In the genomic region with DNA sequence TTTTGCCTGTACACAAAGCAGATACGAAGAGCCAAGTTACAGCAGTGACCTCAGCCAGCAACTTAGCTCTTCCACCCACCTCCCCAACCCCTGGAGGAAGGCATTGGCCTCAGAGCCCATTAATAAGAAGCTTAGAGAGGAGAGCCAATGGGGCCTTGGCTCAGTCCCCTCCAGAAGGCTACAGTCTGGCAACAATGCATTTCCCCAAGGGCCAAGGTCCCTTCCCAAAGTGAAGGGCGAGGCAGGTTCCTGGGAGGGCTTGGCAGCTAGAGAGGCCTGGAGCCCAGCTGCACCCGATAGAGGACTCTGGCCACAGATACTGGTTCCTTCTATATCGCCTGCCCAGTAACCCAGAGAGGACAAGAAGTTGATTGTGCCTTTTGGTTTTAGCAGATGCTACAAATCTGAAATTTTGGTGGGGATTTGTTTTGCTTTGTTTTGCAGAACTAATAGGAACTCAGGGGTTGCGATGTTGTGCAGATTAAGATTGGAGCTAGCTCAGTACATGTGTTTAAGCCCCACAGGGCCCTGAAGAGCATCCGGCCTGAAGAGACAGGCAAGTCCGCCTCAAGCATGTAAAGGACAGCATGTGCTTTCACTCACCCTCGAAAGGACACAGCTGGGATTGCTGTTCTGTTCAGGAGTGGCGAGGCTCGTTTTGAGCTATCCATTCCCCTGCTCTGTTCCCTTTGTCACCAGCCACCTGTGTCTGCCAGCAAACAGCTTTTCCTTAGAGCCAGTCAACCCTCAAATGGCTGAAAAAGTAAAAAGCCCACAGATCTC, we compare ENCODE assay signal across 1 cellular context.
TF ChIP-seq lines count a peak whose summit lies in the region.

No MANE protein-coding gene starts in this region.

TF ChIP-seq in SK-N-SH, 30 proteins besides CTCF, POLR2A, EP300 and RAD21:
- TF ChIP-seq JUND (IDR thresholded peaks at IDR 0.05) (no peak), RFX5 (IDR thresholded peaks at IDR 0.05; ENCODE audit: low read length) (no peak), MAX (IDR thresholded peaks at IDR 0.05; ENCODE audit: low read depth) (no peak), SIN3A (IDR thresholded peaks at IDR 0.05; ENCODE audit: borderline replicate concordance, low read depth, low read length) (no peak), CHD2 (IDR thresholded peaks at IDR 0.05; ENCODE audit: low read length, partially characterized antibody) (no peak), FOSL2 (IDR thresholded peaks at IDR 0.05; ENCODE audit: borderline replicate concordance, low read depth) (no peak), RCOR1 (IDR thresholded peaks at IDR 0.05; ENCODE audit: low read length) (no peak), ELF1 (IDR thresholded peaks at IDR 0.05) (no peak), NFIC (IDR thresholded peaks at IDR 0.05; ENCODE audit: borderline replicate concordance) (no peak), TAF1 (IDR thresholded peaks at IDR 0.05; ENCODE audit: borderline replicate concordance, low read depth, low read length) (no peak), FOXM1 (IDR thresholded peaks at IDR 0.05; ENCODE audit: low read depth) (no peak), MXI1 (IDR thresholded peaks at IDR 0.05; ENCODE audit: low read depth, low read length) (no peak), GATA2 (CRISPR knock-in tag; IDR thresholded peaks at IDR 0.05) (no peak), ZBTB33 (IDR thresholded peaks at IDR 0.05; ENCODE audit: borderline replicate concordance, low read depth) (no peak), EZH2phosphoT487 (IDR thresholded peaks at IDR 0.05; ENCODE audit: borderline replicate concordance, low read depth) (no peak)
- TF ChIP-seq, protein P1, sequence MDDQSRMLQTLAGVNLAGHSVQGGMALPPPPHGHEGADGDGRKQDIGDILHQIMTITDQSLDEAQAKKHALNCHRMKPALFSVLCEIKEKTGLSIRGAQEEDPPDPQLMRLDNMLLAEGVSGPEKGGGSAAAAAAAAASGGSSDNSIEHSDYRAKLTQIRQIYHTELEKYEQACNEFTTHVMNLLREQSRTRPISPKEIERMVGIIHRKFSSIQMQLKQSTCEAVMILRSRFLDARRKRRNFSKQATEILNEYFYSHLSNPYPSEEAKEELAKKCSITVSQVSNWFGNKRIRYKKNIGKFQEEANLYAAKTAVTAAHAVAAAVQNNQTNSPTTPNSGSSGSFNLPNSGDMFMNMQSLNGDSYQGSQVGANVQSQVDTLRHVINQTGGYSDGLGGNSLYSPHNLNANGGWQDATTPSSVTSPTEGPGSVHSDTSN (IDR thresholded peaks at IDR 0.05): no peak
- TF ChIP-seq, protein P2, sequence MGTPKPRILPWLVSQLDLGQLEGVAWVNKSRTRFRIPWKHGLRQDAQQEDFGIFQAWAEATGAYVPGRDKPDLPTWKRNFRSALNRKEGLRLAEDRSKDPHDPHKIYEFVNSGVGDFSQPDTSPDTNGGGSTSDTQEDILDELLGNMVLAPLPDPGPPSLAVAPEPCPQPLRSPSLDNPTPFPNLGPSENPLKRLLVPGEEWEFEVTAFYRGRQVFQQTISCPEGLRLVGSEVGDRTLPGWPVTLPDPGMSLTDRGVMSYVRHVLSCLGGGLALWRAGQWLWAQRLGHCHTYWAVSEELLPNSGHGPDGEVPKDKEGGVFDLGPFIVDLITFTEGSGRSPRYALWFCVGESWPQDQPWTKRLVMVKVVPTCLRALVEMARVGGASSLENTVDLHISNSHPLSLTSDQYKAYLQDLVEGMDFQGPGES (IDR thresholded peaks at IDR 0.05; ENCODE audit: low read depth, low read length): no peak
